ENCODE assay signal across 20 cellular contexts in the genomic region with DNA sequence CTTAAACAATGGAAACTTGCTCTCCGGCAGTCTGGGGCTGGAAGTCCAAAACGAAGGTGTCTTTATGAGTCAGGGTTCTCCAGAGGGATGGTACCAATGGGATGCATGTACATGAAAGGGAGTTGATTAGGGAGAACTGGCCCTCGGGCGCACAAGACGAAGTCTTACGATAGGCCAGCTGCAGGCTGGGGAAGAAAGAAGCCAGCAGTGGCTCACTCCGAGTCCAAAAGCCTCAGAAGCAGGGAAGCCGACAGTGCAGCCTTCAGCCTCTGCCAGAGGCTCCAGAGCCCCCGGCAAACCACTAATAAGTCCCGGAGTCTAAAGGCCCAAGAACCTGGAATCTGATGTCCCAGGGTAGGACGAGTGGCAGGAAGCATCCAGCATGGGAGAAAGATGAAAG. TPM values are rescaled to one million over a fixed set of nuclear protein-coding genes. Genes with fewer than 3 reads are reported as not detected.
DNase-seq lines count a peak whose midpoint lies in the region; FAIRE-seq and TF ChIP-seq lines count a peak whose summit lies in the region.
"Had no signal": no experiment of that assay in that cellular context is flagged by ENCODE, and none has a peak within 500 bp of the region (broad histone marks: within the 10 kb centered on the region; RNA-seq: fewer than 3 reads in every experiment).

No MANE protein-coding gene starts in this region.

- peaks cover 2% of the 10 kb centered on the region for H4K20me1 ChIP-seq in H9 (ENCODE audit: control insufficient read depth, insufficient read depth, insufficient read length)
- no peaks in the 10 kb centered on the region for H4K20me1 ChIP-seq in astrocyte (ENCODE audit: insufficient read depth, low read length)
- no peaks in the 10 kb centered on the region for H4K20me1 ChIP-seq in smooth muscle cell (ENCODE audit: low read depth)
- no peaks in the 10 kb centered on the region for H4K20me1 ChIP-seq in MM.1S (ENCODE audit: insufficient read depth, low read length)

- no peak overlapping the region for H2BK15ac ChIP-seq in H9 (ENCODE audit: low read depth, low read length)

- H3K27me3 ChIP-seq in H9 (ENCODE audit: insufficient read depth, low read length), result no peaks in the 10 kb centered on the region; the same call in 1 of the 2 replicates
- H3K27me3 ChIP-seq in astrocyte (ENCODE audit: insufficient read depth, low read length), result no peaks in the 10 kb centered on the region
- H3K27me3 ChIP-seq in smooth muscle cell (ENCODE audit: low read depth), result no peaks in the 10 kb centered on the region
- peaks cover 78% of the 10 kb centered on the region for H3K27me3 ChIP-seq in MM.1S (replicated peaks; ENCODE audit: insufficient read depth, low read length)

- H3K56ac ChIP-seq in H9 (ENCODE audit: insufficient read length, low read depth, low read length), result no peak overlapping the region

- H3K9ac ChIP-seq in H9 (ENCODE audit: extremely low read depth, insufficient read length, low read length), result no peak overlapping the region
- no peak overlapping the region for H3K9ac ChIP-seq in astrocyte (ENCODE audit: low read length)
- H3K9ac ChIP-seq in smooth muscle cell (ENCODE audit: low read depth), result no peak overlapping the region
- no peak overlapping the region for H3K9ac ChIP-seq in MM.1S (ENCODE audit: low read length)

- H4K5ac ChIP-seq in H9 (ENCODE audit: insufficient read length, low read depth, low read length), result no peak overlapping the region

- WGBS in H9 (ENCODE audit: extremely low coverage, insufficient read length, low lambda C conversion rate), result no CpG with 5 or more reads among the region's 11 CpGs
- 85% methylated on average over 11 of the region's 11 CpGs for WGBS in smooth muscle cell (ENCODE audit: low lambda C conversion rate)

- H3K27ac Mint-ChIP-seq in H9 (peak overlapping the region; percentile 6 to 90 (median 47); a peak in 4 of 7 replicates), astrocyte (ENCODE audit: unreplicated experiment) (peak overlapping the region; percentile 69), mesothelial cell of epicardium (peak overlapping the region; percentile 99)
- H3K27ac Mint-ChIP-seq: activated naive CD8-positive, alpha-beta T cell treated with anti-CD3 and anti-CD28 coated beads for 36 hours had no signal

- H2AK5ac ChIP-seq in H9 (ENCODE audit: insufficient read length, low read length), result no peak overlapping the region

- H3K4me3 ChIP-seq in astrocyte (ENCODE audit: insufficient read depth, low read depth, low read length), result no peak overlapping the region
- H3K4me3 ChIP-seq in smooth muscle cell, result no peak overlapping the region
- no peak overlapping the region for H3K4me3 ChIP-seq in MM.1S (ENCODE audit: low read length)
- H3K4me3 ChIP-seq: GM12878, thoracic aorta had no signal

- no peak overlapping the region for H2BK12ac ChIP-seq in H9 (ENCODE audit: insufficient read length, low read depth, low read length)

- no peak overlapping the region for H2BK5ac ChIP-seq in H9 (ENCODE audit: insufficient read length, low read length)

- no peak overlapping the region for H3K23ac ChIP-seq in H9 (ENCODE audit: insufficient read length, low read depth, low read length)

- no peak overlapping the region for H4K8ac ChIP-seq in H9 (replicated peaks; ENCODE audit: insufficient read length, low read depth, low read length)

- H3K9me3 ChIP-seq in H9 (ENCODE audit: control insufficient read depth, low read depth, low read length), result no peaks in the 10 kb centered on the region
- H3K9me3 ChIP-seq in astrocyte (ENCODE audit: insufficient read depth, low read depth, low read length), result no peaks in the 10 kb centered on the region
- H3K9me3 ChIP-seq in smooth muscle cell (replicated peaks; ENCODE audit: low read depth), result no peaks in the 10 kb centered on the region
- no peaks in the 10 kb centered on the region for H3K9me3 ChIP-seq in MM.1S (replicated peaks; ENCODE audit: insufficient read depth, low read length)
- H3K9me3 ChIP-seq: thoracic aorta had no signal

- H3K4ac ChIP-seq in H9 (ENCODE audit: low read depth, low read length), result no peak overlapping the region

- H3K4me3 Mint-ChIP-seq in H9, result no peak overlapping the region
- no peak overlapping the region for H3K4me3 Mint-ChIP-seq in astrocyte (ENCODE audit: unreplicated experiment)
- H3K4me3 Mint-ChIP-seq in mesothelial cell of epicardium, result no peak overlapping the region
- H3K4me3 Mint-ChIP-seq: activated naive CD8-positive, alpha-beta T cell treated with anti-CD3 and anti-CD28 coated beads for 36 hours; stimulated activated naive B cell treated with anti-CD40 and anti-IgM and Interleukin-4, amounts not matched to agents 10 μg/mL and 1 μg/mL and 100 μg/mL, for 72 hours; T-cell had no signal

- no peak overlapping the region for H2AFZ ChIP-seq in H9 (ENCODE audit: low read length)
- H2AFZ ChIP-seq in astrocyte (ENCODE audit: low read depth, low read length), result no peak overlapping the region
- no peak overlapping the region for H2AFZ ChIP-seq in smooth muscle cell (ENCODE audit: low read depth)
- H2AFZ ChIP-seq in MM.1S (ENCODE audit: low read length), result no peak overlapping the region

- H3K4me2 ChIP-seq in H9 (ENCODE audit: insufficient read depth, insufficient read length, low read length) (no peak overlapping the region), astrocyte (ENCODE audit: low read length) (no peak overlapping the region), smooth muscle cell (no peak overlapping the region), MM.1S (ENCODE audit: low read depth, low read length) (no peak overlapping the region)

- no peaks in the 10 kb centered on the region for H3K9me2 ChIP-seq in MM.1S (replicated peaks; ENCODE audit: insufficient read depth, low read length)

- no peak for FAIRE-seq in astrocyte (lab: Jason Lieb, UNC)
- FAIRE-seq: colon, GM12878 had no signal

- peaks cover 1 to 21% (median 4%) of the 10 kb centered on the region in 3 experiments; a peak in 5 of 7 replicates for H3K36me3 Mint-ChIP-seq in H9 (ENCODE audit: insufficient read depth in 1 of 3, low read depth in 3 of 3)
- peaks cover 11% of the 10 kb centered on the region for H3K36me3 Mint-ChIP-seq in astrocyte (ENCODE audit: low read depth, unreplicated experiment)
- no peaks in the 10 kb centered on the region for H3K36me3 Mint-ChIP-seq in mesothelial cell of epicardium
- H3K36me3 Mint-ChIP-seq: activated naive CD8-positive, alpha-beta T cell treated with anti-CD3 and anti-CD28 coated beads for 36 hours; T-cell had no signal

- H3K23me2 ChIP-seq in H9 (ENCODE audit: insufficient read length, low read depth, low read length, poor library complexity, severe bottlenecking), result peaks cover 3% of the 10 kb centered on the region

- no peak overlapping the region for H2BK120ac ChIP-seq in H9 (ENCODE audit: low read depth, low read length, poor library complexity, severe bottlenecking)

- H3F3A ChIP-seq in smooth muscle cell (ENCODE audit: low read depth), result peaks cover 19% of the 10 kb centered on the region
- H3F3A ChIP-seq in MM.1S (ENCODE audit: insufficient read depth, low read length), result no peaks in the 10 kb centered on the region

- no peak overlapping the region for H3K18ac ChIP-seq in H9 (ENCODE audit: insufficient read length, low read depth, low read length)

- H3K14ac ChIP-seq in H9 (ENCODE audit: insufficient read depth, low read length), result no peak overlapping the region

- H3K27me3 Mint-ChIP-seq in H9 (ENCODE audit: low read depth) (no peaks in the 10 kb centered on the region), astrocyte (ENCODE audit: low read depth, unreplicated experiment) (peaks cover 1% of the 10 kb centered on the region), mesothelial cell of epicardium (ENCODE audit: low read depth) (no peaks in the 10 kb centered on the region)
- H3K27me3 Mint-ChIP-seq: activated naive CD8-positive, alpha-beta T cell treated with anti-CD3 and anti-CD28 coated beads for 36 hours; stimulated activated naive B cell treated with anti-CD40 and anti-IgM and Interleukin-4, amounts not matched to agents 10 μg/mL and 1 μg/mL and 100 μg/mL, for 72 hours; T-cell had no signal

- H3K4me1 ChIP-seq in H9 (ENCODE audit: insufficient read depth, low read length) (no peaks in the 10 kb centered on the region), astrocyte (ENCODE audit: insufficient read depth, low read length) (peaks cover 32% of the 10 kb centered on the region), smooth muscle cell (ENCODE audit: low read depth) (peaks cover 15% of the 10 kb centered on the region), MM.1S (ENCODE audit: low read length) (no peaks in the 10 kb centered on the region)

- H3K79me2 ChIP-seq in H9 (ENCODE audit: insufficient read depth, low read length) (no peaks in the 10 kb centered on the region), astrocyte (ENCODE audit: insufficient read depth, low read length) (no peaks in the 10 kb centered on the region), smooth muscle cell (ENCODE audit: low read depth) (no peaks in the 10 kb centered on the region), MM.1S (ENCODE audit: low read length) (no peaks in the 10 kb centered on the region)

- H3K79me1 ChIP-seq in H9 (ENCODE audit: insufficient read depth, low read depth, low read length, poor library complexity, severe bottlenecking), result no peaks in the 10 kb centered on the region

- no peak overlapping the region for H4K91ac ChIP-seq in H9 (ENCODE audit: insufficient read length, low read depth, low read length)

- TF ChIP-seq CTCF in H9 (conservative IDR thresholded peaks at IDR 0.05) (no peak), astrocyte (IDR thresholded peaks at IDR 0.05; ENCODE audit: insufficient read depth, low read depth, low read length) (no peak), mesothelial cell of epicardium (IDR thresholded peaks at IDR 0.05; ENCODE audit: unreplicated experiment) (no peak), smooth muscle cell (IDR thresholded peaks at IDR 0.05; ENCODE audit: borderline replicate concordance, insufficient read depth, poor library complexity, severe bottlenecking) (no peak), MM.1S (IDR thresholded peaks at IDR 0.05; ENCODE audit: low read length) (no peak)

- H3T11ph ChIP-seq in H9 (ENCODE audit: low read length), result no peak overlapping the region

- H3K9me3 Mint-ChIP-seq in H9 (no peaks in the 10 kb centered on the region), astrocyte (ENCODE audit: unreplicated experiment) (no peaks in the 10 kb centered on the region), mesothelial cell of epicardium (no peaks in the 10 kb centered on the region)
- H3K9me3 Mint-ChIP-seq: activated naive CD8-positive, alpha-beta T cell treated with anti-CD3 and anti-CD28 coated beads for 36 hours; stimulated activated naive B cell treated with anti-CD40 and anti-IgM and Interleukin-4, amounts not matched to agents 10 μg/mL and 1 μg/mL and 100 μg/mL, for 72 hours; T-cell had no signal

- no peak overlapping the region for H3K27ac ChIP-seq in H9 (ENCODE audit: insufficient read length, low read depth, low read length)
- no peak overlapping the region for H3K27ac ChIP-seq in astrocyte (ENCODE audit: low read depth, low read length)
- peak overlapping the region; percentile 100 for H3K27ac ChIP-seq in smooth muscle cell (ENCODE audit: low read depth)
- no peak overlapping the region for H3K27ac ChIP-seq in MM.1S (ENCODE audit: low read length)
- H3K27ac ChIP-seq: thoracic aorta had no signal

- H3K36me3 ChIP-seq in astrocyte (ENCODE audit: insufficient read depth, low read length) (no peaks in the 10 kb centered on the region), smooth muscle cell (ENCODE audit: low read depth) (no peaks in the 10 kb centered on the region), MM.1S (replicated peaks; ENCODE audit: insufficient read depth, low read length) (no peaks in the 10 kb centered on the region)
- H3K36me3 ChIP-seq: thoracic aorta had no signal

- no peak for DNase-seq in H9
- DNase-seq in astrocyte (ENCODE audit: low read depth), result no peak
- DNase-seq in mesothelial cell of epicardium (ENCODE audit: low spot score in 2 of 2, unreplicated experiment in 2 of 2), result no peak
- no peak for DNase-seq in smooth muscle cell (lab: John Stamatoyannopoulos, UW; ENCODE audit: unreplicated experiment)
- DNase-seq in MV-4-11 (lab: John Stamatoyannopoulos, UW), result no peak
- DNase-seq in NCI-H524 treated with DMSO at 0.1 percent for 48 hours (lab: John Stamatoyannopoulos, UW), result no peak
- no peak for DNase-seq in superior temporal gyrus (ENCODE audit: extremely low spot score)
- no peak for DNase-seq in MM.1S
- DNase-seq: activated CD4-positive, alpha-beta T cell treated with anti-CD3 and anti-CD28 coated beads for 4 hours; activated naive CD8-positive, alpha-beta T cell treated with anti-CD3 and anti-CD28 coated beads for 36 hours; mesendoderm; NCI-H1048; NCI-H2227 treated with DMSO at 0.1 percent for 48 hours; NCI-H748 treated with DMSO at 0.1 percent for 48 hours; stimulated activated CD4-positive, alpha-beta T cell treated with anti-CD3 and anti-CD28 coated beads, Interleukin-2, amount 100 ng/mL, for 48 hours; stimulated activated naive B cell treated with anti-CD40 and anti-IgM and Interleukin-4, amounts not matched to agents 10 μg/mL and 1 μg/mL and 100 μg/mL, for 72 hours had no signal

- peaks cover 8 to 13% of the 10 kb centered on the region in 2 experiments for H3K4me1 Mint-ChIP-seq in H9
- peaks cover 28% of the 10 kb centered on the region for H3K4me1 Mint-ChIP-seq in astrocyte (ENCODE audit: low read depth, unreplicated experiment)
- H3K4me1 Mint-ChIP-seq in mesothelial cell of epicardium, result peaks cover 45% of the 10 kb centered on the region

- no peak overlapping the region for H2BK20ac ChIP-seq in H9 (ENCODE audit: low read depth, low read length, poor library complexity, severe bottlenecking)

RNA-seq across cellular contexts. Expression of gene FAAP20, which starts 57.7 kb away (rescaled TPM):
- 119 and 125 TPM in 2 replicates for total RNA-seq in H9 (2021)
- total RNA-seq in astrocyte, result 114 and 124 TPM in 2 replicates
- 92.2 to 100 TPM (median 94.1 TPM) in 3 replicates for total RNA-seq in mesothelial cell of epicardium
- total RNA-seq in smooth muscle cell, result 33.1 and 39.8 TPM in 2 replicates
- 152 and 162 TPM in 2 replicates for polyA plus RNA-seq in smooth muscle cell

Comparison
In these comparisons a context has a peak if more than half of its experiments do, and no peak if none do; other contexts are left out.
1. H3K27ac Mint-ChIP-seq: peak in every context shown above with its lines; median percentile 99 in mesothelial cell of epicardium; 69 in astrocyte; 47 in H9.